ENCODE assay signal across 8 cellular contexts in genomic region chr1:1782399-1783221, GRCh38. TPM values are rescaled to one million over a fixed set of nuclear protein-coding genes. Genes with fewer than 3 reads are reported as not detected.
DNase-seq lines count a peak whose midpoint lies in the region; ATAC-seq and TF ChIP-seq lines count a peak whose summit lies in the region.

No MANE protein-coding gene starts in this region.

- H3K9me3 Mint-ChIP-seq in CD8-positive, alpha-beta memory T cell, result no peaks in the 10 kb centered on the region
- no peaks in the 10 kb centered on the region for H3K9me3 Mint-ChIP-seq in WTC11
- H3K9me3 Mint-ChIP-seq in neural crest cell, result no peaks in the 10 kb centered on the region

- peak overlapping the region; percentile 45 for H3K27ac ChIP-seq in CD8-positive, alpha-beta memory T cell (ENCODE audit: low read depth, low read length)

- CTCF ChIA-PET in CD8-positive, alpha-beta memory T cell (lab: Charles Lee), result interaction anchor here (1.2 to 2.5 kb wide), 3 partner anchors 104 to 126 kb away, joined by 4 to 8 read pairs (median 4); no protein-coding TSS in a partner anchor
- CTCF ChIA-PET in WTC11 (lab: Charles Lee), result interaction anchor here (1.3 to 2.1 kb wide), 3 partner anchors 45 to 262 kb away, joined by 3 to 10 read pairs (median 6); no protein-coding TSS in a partner anchor

- H3K4me3 ChIP-seq in CD8-positive, alpha-beta memory T cell (ENCODE audit: low read length), result peak overlapping the region; percentile 46
- H3K4me3 ChIP-seq in MG63, result no peak overlapping the region

- TF ChIP-seq CTCF in WTC11 (IDR thresholded peaks at IDR 0.05) (no peak), neural crest cell (conservative IDR thresholded peaks at IDR 0.05) (no peak)

- H3K9me3 ChIP-seq in CD8-positive, alpha-beta memory T cell (ENCODE audit: low read length), result no peaks in the 10 kb centered on the region
- no peaks in the 10 kb centered on the region for H3K9me3 ChIP-seq in MG63

- POLR2A ChIA-PET in CD8-positive, alpha-beta memory T cell (lab: Charles Lee), result interaction anchor here (0.6 kb wide), 1 partner anchor 114 kb away, joined by 4 read pairs; no protein-coding TSS in a partner anchor
- POLR2A ChIA-PET in WTC11 (lab: Charles Lee), result interaction anchor here (0.6 kb wide), 1 partner anchor 100 kb away, joined by 3 read pairs; no protein-coding TSS in a partner anchor

- H3K27me3 ChIP-seq in CD8-positive, alpha-beta memory T cell (ENCODE audit: insufficient read depth, low read length, poor library complexity, severe bottlenecking), result no peaks in the 10 kb centered on the region
- H3K27me3 ChIP-seq in MG63, result no peaks in the 10 kb centered on the region

- peaks cover 24% of the 10 kb centered on the region for H3K36me3 ChIP-seq in CD8-positive, alpha-beta memory T cell (ENCODE audit: insufficient read depth, low read length)
- peaks cover 33% of the 10 kb centered on the region for H3K36me3 ChIP-seq in MG63

- H3K36me3 Mint-ChIP-seq in CD8-positive, alpha-beta memory T cell, result peaks cover 0 to 31% (median 11%) of the 10 kb centered on the region in 3 donors
- H3K36me3 Mint-ChIP-seq in WTC11 (peaks cover 24% of the 10 kb centered on the region), neural crest cell (ENCODE audit: low read depth) (peaks cover 14% of the 10 kb centered on the region)

- ATAC-seq in WTC11 (peak; percentile 26), HG03097 (IDR thresholded peaks at IDR 0.05; ENCODE audit: low FRiP score, unreplicated experiment) (no peak), HG03460 (IDR thresholded peaks at IDR 0.05; ENCODE audit: unreplicated experiment) (no peak)

- peaks cover 41 to 46% (median 41%) of the 10 kb centered on the region in 3 donors for H3K4me1 Mint-ChIP-seq in CD8-positive, alpha-beta memory T cell
- H3K4me1 Mint-ChIP-seq in WTC11 (peaks cover 34% of the 10 kb centered on the region), neural crest cell (peaks cover 31% of the 10 kb centered on the region)

- peak overlapping the region; percentile 81 to 97 (median 92) for H3K27ac Mint-ChIP-seq in CD8-positive, alpha-beta memory T cell
- H3K27ac Mint-ChIP-seq in WTC11 (peak overlapping the region; percentile 46; the same call in 1 of the 2 replicates), neural crest cell (ENCODE audit: unreplicated experiment) (no peak overlapping the region)

- peaks cover 52% of the 10 kb centered on the region for H3K4me1 ChIP-seq in CD8-positive, alpha-beta memory T cell (ENCODE audit: insufficient read depth, low read length)

- peak overlapping the region in 6 of 7 donors; percentile 62 to 80 (median 68) for H3K4me3 Mint-ChIP-seq in CD8-positive, alpha-beta memory T cell
- peak overlapping the region; percentile 55 for H3K4me3 Mint-ChIP-seq in WTC11
- peak overlapping the region; percentile 52 for H3K4me3 Mint-ChIP-seq in neural crest cell

- H3K27me3 Mint-ChIP-seq in CD8-positive, alpha-beta memory T cell, result peaks cover 0 to under 1% of the 10 kb centered on the region in 2 donors
- no peaks in the 10 kb centered on the region for H3K27me3 Mint-ChIP-seq in WTC11 (ENCODE audit: low read depth)
- H3K27me3 Mint-ChIP-seq in neural crest cell (ENCODE audit: low read depth), result peaks cover 29% of the 10 kb centered on the region

- DNase-seq in CD8-positive, alpha-beta memory T cell, result peak in 4 of 5 donors; percentile 15 to 47 (median 21)
- DNase-seq in MG63 (peak; percentile 57), WTC11 (ENCODE audit: low spot score) (peak; percentile 55), fibroblast of gingiva (ENCODE audit: low read depth) (peak; percentile 70), neural crest cell (ENCODE audit: low read depth, low spot score) (no peak)
- no peak for DNase-seq in stimulated activated CD4-positive, alpha-beta T cell treated with anti-CD3 and anti-CD28 coated beads, Interleukin-4, amount 100 ng/mL, for 4 hours

TF ChIP-seq in WTC11, 78 proteins besides CTCF, POLR2A, EP300 and RAD21 (continues in another document):
- TF ChIP-seq ERG (CRISPR knock-in tag; IDR thresholded peaks at IDR 0.05) (no peak; the same call in 1 of the 2 replicates), ZNF121 (CRISPR knock-in tag; IDR thresholded peaks at IDR 0.05) (peak; percentile 73), CREM (CRISPR knock-in tag; IDR thresholded peaks at IDR 0.05) (no peak), NFE2L1 (CRISPR knock-in tag; IDR thresholded peaks at IDR 0.05) (no peak), PRDM15 (CRISPR knock-in tag; IDR thresholded peaks at IDR 0.05) (no peak), GABPB1 (CRISPR knock-in tag; IDR thresholded peaks at IDR 0.05) (peak; percentile 55; the same call in 1 of the 2 replicates), ZMAT4 (CRISPR knock-in tag; IDR thresholded peaks at IDR 0.05) (no peak), HMGA2 (CRISPR knock-in tag; IDR thresholded peaks at IDR 0.05) (no peak), NR3C1 (CRISPR knock-in tag; conservative IDR thresholded peaks at IDR 0.05; ENCODE audit: low read depth) (no peak), STAT6 (CRISPR knock-in tag; conservative IDR thresholded peaks at IDR 0.05; ENCODE audit: low read depth) (no peak), ESRRA (CRISPR knock-in tag; IDR thresholded peaks at IDR 0.05; ENCODE audit: borderline replicate concordance) (no peak)

RNA-seq across cellular contexts. Expression of gene NADK, which starts 4.3 kb away (rescaled TPM):
- total RNA-seq in CD8-positive, alpha-beta memory T cell, result 10 to 100 TPM; 75.4 to 77.0 TPM
- polyA plus RNA-seq in CD8-positive, alpha-beta memory T cell, result 29.9 TPM
- total RNA-seq in MG63 (2014; rRNA removed; shearing (Covaris generic); ENCODE audit: low replicate concordance), result 37.8 and 61.4 TPM in 2 replicates
- total RNA-seq in WTC11 (2021) (106 to 124 TPM (median 119 TPM) in 3 replicates), neural crest cell (88.4 and 91.9 TPM in 2 replicates)

RNA-seq across cellular contexts. Expression of gene CDK11A, which starts 58.5 kb away (rescaled TPM):
- total RNA-seq in CD8-positive, alpha-beta memory T cell, result 10 to 100 TPM; 68.8 to 70.7 TPM
- polyA plus RNA-seq in CD8-positive, alpha-beta memory T cell, result 18.4 TPM
- 9.6 and 11.1 TPM in 2 replicates for total RNA-seq in MG63 (2014; rRNA removed; shearing (Covaris generic); ENCODE audit: low replicate concordance)
- 47.8 to 54.7 TPM (median 52.0 TPM) in 3 replicates for total RNA-seq in WTC11 (2021)
- total RNA-seq in neural crest cell, result 47.8 and 48.9 TPM in 2 replicates

Comparison
In these comparisons a context has a peak if more than half of its experiments do, and no peak if none do; other contexts are left out.
1. DNase-seq: peak in CD8-positive, alpha-beta memory T cell (4 of 5), MG63 (single experiment), WTC11 (single experiment) and fibroblast of gingiva (single experiment); none in neural crest cell (single experiment) and stimulated activated CD4-positive, alpha-beta T cell treated with anti-CD3 and anti-CD28 coated beads, Interleukin-4, amount 100 ng/mL, for 4 hours (0 of 2).
2. Peak in every context shown above with its lines, with median percentiles within 50 percentile points of each other: H3K4me3 Mint-ChIP-seq.